Comparison of ENCODE assay signal across 32 cellular contexts in the genomic region with DNA sequence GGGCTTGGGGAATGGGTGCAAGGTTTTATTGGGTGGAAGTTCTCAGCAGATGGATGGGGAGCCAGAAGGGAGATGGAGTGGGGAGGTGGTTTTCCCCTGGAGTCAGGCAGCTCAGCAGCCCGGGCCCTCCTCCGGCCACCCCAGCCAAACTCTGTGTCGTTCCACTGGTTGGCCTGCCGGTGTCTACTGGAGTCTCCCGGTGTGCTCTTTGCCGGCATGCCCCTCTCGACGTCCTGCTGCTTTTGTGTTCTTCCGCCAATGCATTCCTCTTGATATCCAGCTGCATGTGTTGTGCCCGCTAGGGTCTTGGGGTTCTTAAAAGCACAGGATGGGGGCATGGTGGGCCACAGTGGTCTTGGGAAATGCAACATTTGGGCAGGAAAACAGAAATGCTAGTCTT.
"Had no signal": no experiment of that assay in that cellular context is flagged by ENCODE, and none has a peak within 500 bp of the region (broad histone marks: within the 10 kb centered on the region; RNA-seq: fewer than 3 reads in every experiment).

No MANE protein-coding gene starts in this region.

- FAIRE-seq: keratinocyte, pancreas, small intestine had no signal

- H3K27ac ChIP-seq: ascending aorta, cardiac muscle cell, coronary artery, pancreas, prostate gland, sigmoid colon, suprapubic skin, tibial artery had no signal

- H3K27me3 ChIP-seq: ascending aorta, cardiac muscle cell, pancreas, sigmoid colon, suprapubic skin, tibial artery had no signal

- H3K4me3 ChIP-seq: ascending aorta, cardiac muscle cell, coronary artery, pancreas, prostate gland, sigmoid colon, suprapubic skin, tibial artery had no signal

- ATAC-seq: effector memory CD8-positive, alpha-beta T cell; esophagus mucosa; pancreas; SK-N-SH treated with all-trans-retinoic acid at 6 μM for 48 hours had no signal

- H3K27ac Mint-ChIP-seq: activated B cell treated with CpG ODN at 0.5 μM for 24 hours; activated CD4-positive, alpha-beta memory T cell treated with anti-CD3 and anti-CD28 coated beads for 36 hours; brain had no signal

- DNase-seq: activated B cell treated with CpG ODN at 0.5 μM for 24 hours; activated CD4-positive, alpha-beta memory T cell treated with anti-CD3 and anti-CD28 coated beads for 36 hours; activated CD4-positive, alpha-beta T cell treated with anti-CD3 and anti-CD28 coated beads for 4 hours; activated effector memory CD4-positive, alpha-beta T cell treated with Interleukin-2 at 50 U/mL for 16 hours; activated naive CD4-positive, alpha-beta T cell treated with Interleukin-2 at 50 U/mL for 16 hours; cerebellar nuclear complex; effector memory CD8-positive, alpha-beta T cell; foreskin fibroblast; head of caudate nucleus; hippocampal formation; left cardiac atrium; mammary epithelial cell; naive B cell; nucleus accumbens; pancreas; retina; sigmoid colon; small intestine; stimulated activated CD4-positive, alpha-beta T cell treated with anti-CD3 and anti-CD28 coated beads, Interleukin-1b, Interleukin-23, amount 100 ng/mL, for 48 hours; stimulated activated CD4-positive, alpha-beta T cell treated with anti-CD3 and anti-CD28 coated beads, Interleukin-4, amount 100 ng/mL, for 4 hours; stimulated activated CD8-positive, alpha-beta memory T cell treated with anti-CD3 and anti-CD28 coated beads, Interleukin-4, amount 100 ng/mL, for 48 hours; stimulated activated naive CD4-positive, alpha-beta T cell; tibial artery had no signal

- H3K4me1 Mint-ChIP-seq: activated B cell treated with CpG ODN at 0.5 μM for 24 hours, naive B cell had no signal

- H3K4me1 ChIP-seq: ascending aorta, prostate gland, sigmoid colon, suprapubic skin, tibial artery had no signal

- H3K9me3 Mint-ChIP-seq: activated B cell treated with CpG ODN at 0.5 μM for 24 hours; activated CD4-positive, alpha-beta memory T cell treated with anti-CD3 and anti-CD28 coated beads for 36 hours; brain; effector memory CD8-positive, alpha-beta T cell; naive B cell had no signal

- H3K9me3 ChIP-seq: ascending aorta, pancreas, prostate gland, sigmoid colon, suprapubic skin, tibial artery had no signal

- H3K27me3 Mint-ChIP-seq: activated B cell treated with CpG ODN at 0.5 μM for 24 hours; activated CD4-positive, alpha-beta memory T cell treated with anti-CD3 and anti-CD28 coated beads for 36 hours; brain; effector memory CD8-positive, alpha-beta T cell; naive B cell had no signal

- H3K36me3 ChIP-seq: prostate gland had no signal

- H3K4me3 Mint-ChIP-seq: activated B cell treated with CpG ODN at 0.5 μM for 24 hours; activated CD4-positive, alpha-beta memory T cell treated with anti-CD3 and anti-CD28 coated beads for 36 hours; brain; effector memory CD8-positive, alpha-beta T cell had no signal
